Comparison of ENCODE assay signal across 30 cellular contexts in the genomic region with DNA sequence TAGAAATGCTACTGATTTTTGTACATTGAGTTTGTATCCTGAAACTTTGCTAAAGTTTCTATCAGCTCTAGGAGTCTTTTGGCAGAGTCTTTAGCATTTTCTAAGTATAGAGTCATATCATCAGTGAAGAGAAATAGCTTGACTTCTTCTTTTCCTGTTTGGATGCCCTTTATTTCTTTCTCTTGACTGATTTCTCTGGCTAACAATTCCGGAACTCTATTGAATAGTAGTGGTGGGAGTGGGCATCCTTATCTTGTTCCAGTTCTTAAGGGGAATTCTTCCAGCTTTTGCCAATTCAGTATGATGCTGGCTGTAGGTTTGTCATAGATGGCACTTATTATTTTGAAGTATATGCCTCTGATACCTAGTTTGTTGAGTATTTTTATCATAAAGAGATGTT.
"Had no signal": no experiment of that assay in that cellular context is flagged by ENCODE, and none has a peak within 500 bp of the region (broad histone marks: within the 10 kb centered on the region; RNA-seq: fewer than 3 reads in every experiment).

No MANE protein-coding gene starts in this region.

- H2AFZ ChIP-seq: neural progenitor cell, parathyroid adenoma had no signal

- DNase-seq: natural killer cell; occipital lobe; ovary; posterior cingulate gyrus; psoas muscle; right cardiac atrium; right lobe of liver; sigmoid colon; small intestine; stimulated activated CD4-positive, alpha-beta T cell treated with anti-CD3 and anti-CD28 coated beads, Interleukin-12 subunit alpha, Interleukin-12 subunit beta, amount 100 ng/mL, for 4 hours; stimulated activated CD4-positive, alpha-beta T cell treated with anti-CD3 and anti-CD28 coated beads, Interleukin-1b, Interleukin-23, amount 100 ng/mL, for 48 hours; stimulated activated CD4-positive, alpha-beta T cell treated with anti-CD3 and anti-CD28 coated beads, Interleukin-4, amount 100 ng/mL, for 1 hour; stimulated activated CD4-positive, alpha-beta T cell treated with anti-CD3 and anti-CD28 coated beads, Interleukin-4, amount 100 ng/mL, for 4 hours; stimulated activated CD8-positive, alpha-beta memory T cell treated with anti-CD3 and anti-CD28 coated beads, Interleukin-4, amount 100 ng/mL, for 48 hours; stimulated activated naive CD4-positive, alpha-beta T cell; stimulated activated naive CD8-positive, alpha-beta T cell treated with anti-CD3 and anti-CD28 coated beads, Interleukin-15, amount 100 ng/mL, for 72 hours; stimulated activated naive CD8-positive, alpha-beta T cell treated with anti-CD3 and anti-CD28 coated beads, Interleukin-15, Interleukin-2, amounts not matched to agents 100 U/mL and 50 U/mL, for 24 hours; substantia nigra; testis; tibial artery; transverse colon; upper lobe of right lung; uterus had no signal

- H3K36me3 Mint-ChIP-seq: natural killer cell; neural progenitor cell; stimulated activated memory B cell treated with anti-CD40 and anti-IgM and Interleukin-4, amounts not matched to agents 10 μg/mL and 1 μg/mL and 100 μg/mL, for 72 hours; type B pancreatic cell had no signal

- H3K4me2 ChIP-seq: neural progenitor cell had no signal

- H3K27ac Mint-ChIP-seq: natural killer cell; nephron; neural progenitor cell; progenitor cell of endocrine pancreas; stimulated activated memory B cell treated with anti-CD40 and anti-IgM and Interleukin-4, amounts not matched to agents 10 μg/mL and 1 μg/mL and 100 μg/mL, for 72 hours; stimulated activated naive CD8-positive, alpha-beta T cell treated with anti-CD3 and anti-CD28 coated beads, Interleukin-15, amount 100 ng/mL, for 72 hours; type B pancreatic cell had no signal

- H3K4me3 Mint-ChIP-seq: natural killer cell; nephron; neural progenitor cell; stimulated activated memory B cell treated with anti-CD40 and anti-IgM and Interleukin-4, amounts not matched to agents 10 μg/mL and 1 μg/mL and 100 μg/mL, for 72 hours; stimulated activated naive CD8-positive, alpha-beta T cell treated with anti-CD3 and anti-CD28 coated beads, Interleukin-15, amount 100 ng/mL, for 72 hours; type B pancreatic cell had no signal

- H3K27me3 Mint-ChIP-seq: progenitor cell of endocrine pancreas; stimulated activated memory B cell treated with anti-CD40 and anti-IgM and Interleukin-4, amounts not matched to agents 10 μg/mL and 1 μg/mL and 100 μg/mL, for 72 hours; type B pancreatic cell had no signal

- FAIRE-seq: small intestine had no signal

- H3K4me1 Mint-ChIP-seq: natural killer cell; stimulated activated memory B cell treated with anti-CD40 and anti-IgM and Interleukin-4, amounts not matched to agents 10 μg/mL and 1 μg/mL and 100 μg/mL, for 72 hours; stimulated activated naive CD8-positive, alpha-beta T cell treated with anti-CD3 and anti-CD28 coated beads, Interleukin-15, amount 100 ng/mL, for 72 hours had no signal

- H3K27ac ChIP-seq: neural progenitor cell, ovary, parathyroid adenoma, psoas muscle, right lobe of liver, sigmoid colon, suprapubic skin, testis, tibial artery, transverse colon, upper lobe of right lung, uterus had no signal

- H3K27me3 ChIP-seq: neural progenitor cell, ovary, right lobe of liver, sigmoid colon, suprapubic skin, testis, tibial artery, transverse colon, upper lobe of right lung, uterus had no signal

- H3K36me3 ChIP-seq: neural progenitor cell, ovary, right lobe of liver, sigmoid colon, suprapubic skin, tibial artery, transverse colon, upper lobe of right lung, uterus had no signal

- H3K9ac ChIP-seq: neural progenitor cell, parathyroid adenoma had no signal

- H3K9me3 ChIP-seq: ovary, right lobe of liver, sigmoid colon, suprapubic skin, testis, tibial artery, transverse colon, upper lobe of right lung, uterus had no signal

- H3K4me1 ChIP-seq: parathyroid adenoma, psoas muscle, right lobe of liver, suprapubic skin, testis, tibial artery, transverse colon, upper lobe of right lung, uterus had no signal

- H3K4me3 ChIP-seq: neural progenitor cell, ovary, psoas muscle, right lobe of liver, sigmoid colon, suprapubic skin, testis, tibial artery, transverse colon, upper lobe of right lung, uterus had no signal

- H3K79me2 ChIP-seq: parathyroid adenoma had no signal

- ATAC-seq: natural killer cell; psoas muscle; right cardiac atrium; right lobe of liver; stimulated activated memory B cell treated with anti-CD40 and anti-IgM and Interleukin-4, amounts not matched to agents 10 μg/mL and 1 μg/mL and 100 μg/mL, for 72 hours; stimulated activated naive CD8-positive, alpha-beta T cell treated with anti-CD3 and anti-CD28 coated beads, Interleukin-15, amount 100 ng/mL, for 72 hours; stimulated activated naive CD8-positive, alpha-beta T cell treated with anti-CD3 and anti-CD28 coated beads, Interleukin-15, Interleukin-2, amounts not matched to agents 100 U/mL and 50 U/mL, for 24 hours; upper lobe of right lung had no signal
